Comparison of ENCODE assay signal across 16 cellular contexts in genomic region chr10:98488669-98489430, GRCh38. TPM values are rescaled to one million over a fixed set of nuclear protein-coding genes. Genes with fewer than 3 reads are reported as not detected.
DNase-seq lines count a peak whose midpoint lies in the region; TF ChIP-seq lines count a peak whose summit lies in the region.
"Had no signal": no experiment of that assay in that cellular context is flagged by ENCODE, and none has a peak within 500 bp of the region (broad histone marks: within the 10 kb centered on the region; RNA-seq: fewer than 3 reads in every experiment).

No MANE protein-coding gene starts in this region.

- TF ChIP-seq POLR2A in transverse colon (IDR thresholded peaks at IDR 0.05): no peak

- H3K4me1 ChIP-seq in subcutaneous abdominal adipose tissue (ENCODE audit: control insufficient read depth in 5 of 5, insufficient read depth in 5 of 5, low read length in 5 of 5) (peaks cover 0 to 8% (median 0%) of the 10 kb centered on the region in 5 donors), transverse colon (no peaks in the 10 kb centered on the region)
- H3K4me1 ChIP-seq: BE2C had no signal

- no peaks in the 10 kb centered on the region for H3K36me3 ChIP-seq in subcutaneous abdominal adipose tissue (ENCODE audit: control insufficient read depth in 5 of 5, insufficient read depth in 5 of 5, low read length in 5 of 5)
- H3K36me3 ChIP-seq in transverse colon: no peaks in the 10 kb centered on the region
- H3K36me3 ChIP-seq: BE2C had no signal

- DNase-seq in HuH-7 (ENCODE audit: low spot score) (peak; percentile 28), SK-MEL-5 (ENCODE audit: low read depth, low spot score) (peak; percentile 72), epithelial cell of esophagus (ENCODE audit: low read depth) (peak; percentile 8), transverse colon (no peak), glomerular visceral epithelial cell (ENCODE audit: extremely low spot score) (no peak)
- no peak for DNase-seq in stimulated activated CD4-positive, alpha-beta T cell treated with anti-CD3 and anti-CD28 coated beads, Interleukin-2, amount 100 ng/mL, for 48 hours
- DNase-seq: activated CD4-positive, alpha-beta memory T cell treated with anti-CD3 and anti-CD28 coated beads, Interleukin-2, amount 10 ng/mL, durations not matched to agents 7 days and 5 days; amygdala; BE2C; DMS79 treated with DMSO at 0.1 percent for 48 hours; immature natural killer cell; NCI-H1092; NCI-H345; nephron progenitor cell had no signal

- TF ChIP-seq CTCF in epithelial cell of esophagus (IDR thresholded peaks at IDR 0.05; ENCODE audit: insufficient read depth, low read depth, low read length, missing control alignments) (no peak), transverse colon (IDR thresholded peaks at IDR 0.05) (no peak)

- H3K9me3 ChIP-seq in subcutaneous abdominal adipose tissue (ENCODE audit: control insufficient read depth in 5 of 5, low read length in 5 of 5): peaks cover 0 to under 1% (median 0%) of the 10 kb centered on the region in 5 donors
- H3K9me3 ChIP-seq in transverse colon: no peaks in the 10 kb centered on the region
- H3K9me3 ChIP-seq: BE2C had no signal

- in situ Hi-C loops in SK-MEL-5 (cut with HindIII; ENCODE audit: low pct_unique_long_range_greater_than_20kb, low sequenced_read_pairs) (no loop called here), transverse colon (cut with MboI; ENCODE audit: low pct_ligation_motif_present in 1 of 4, low pct_unique_long_range_greater_than_20kb in 1 of 4, low sequenced_read_pairs in 3 of 4) (no loop called here)

- no peaks in the 10 kb centered on the region for H3K27me3 ChIP-seq in subcutaneous abdominal adipose tissue (ENCODE audit: control insufficient read depth in 5 of 5, insufficient read depth in 4 of 5, low read length in 5 of 5)
- H3K27me3 ChIP-seq in transverse colon: no peaks in the 10 kb centered on the region
- H3K27me3 ChIP-seq: BE2C had no signal

- TF ChIP-seq EP300 in transverse colon (IDR thresholded peaks at IDR 0.05; ENCODE audit: low read depth): no peak

- 86 to 100% methylated on average over 1 of the region's 1 CpG for WGBS in transverse colon (ENCODE audit: low coverage in 1 of 2), 2 donors

- peak overlapping the region; percentile 7 for H3K27ac ChIP-seq in subcutaneous abdominal adipose tissue (ENCODE audit: low read depth, low read length)
- H3K27ac ChIP-seq in transverse colon: no peak overlapping the region
- H3K27ac ChIP-seq: SK-N-MC had no signal

- no peak overlapping the region for H3K9ac ChIP-seq in subcutaneous abdominal adipose tissue (ENCODE audit: low read length in 5 of 5)

- no peak overlapping the region for H3K4me3 ChIP-seq in epithelial cell of esophagus (ENCODE audit: low read length)
- no peak overlapping the region for H3K4me3 ChIP-seq in subcutaneous abdominal adipose tissue (ENCODE audit: low read depth in 1 of 5, low read length in 5 of 5)
- H3K4me3 ChIP-seq in transverse colon: no peak overlapping the region
- H3K4me3 ChIP-seq: SK-N-MC had no signal

- intact Hi-C loops in transverse colon (cut with DNase I; ENCODE audit: low total_unique reads): no loop called here

RNA-seq across cellular contexts. Expression of gene HPS1, which starts 42.1 kb away (rescaled TPM):
- total RNA-seq in SK-MEL-5 (2014; rRNA removed; shearing (Covaris generic)): 31.1 and 36.4 TPM in 2 replicates
- 54.3 and 68.0 TPM in 2 replicates for polyA plus RNA-seq in SK-MEL-5 (2015; cell fraction: cytosol; rRNA removed)
- polyA plus RNA-seq in SK-MEL-5 (2015; cell fraction: nucleus; rRNA removed): 156 and 173 TPM in 2 replicates
- total RNA-seq in transverse colon: 100 to 1,000 TPM in 2 of 4 donors, 10 to 100 TPM in 2; 62.9 to 160 (median 95.1) TPM

Comparison
In these comparisons a context has a peak if more than half of its experiments do, and no peak if none do; other contexts are left out.
1. DNase-seq: peak in HuH-7 (single experiment), SK-MEL-5 (single experiment) and epithelial cell of esophagus (single experiment); none in stimulated activated CD4-positive, alpha-beta T cell treated with anti-CD3 and anti-CD28 coated beads, Interleukin-2, amount 100 ng/mL, for 48 hours (0 of 2), transverse colon (single experiment) and glomerular visceral epithelial cell (single experiment).